16 cellular contexts compared by ENCODE assay signal in the genomic region with DNA sequence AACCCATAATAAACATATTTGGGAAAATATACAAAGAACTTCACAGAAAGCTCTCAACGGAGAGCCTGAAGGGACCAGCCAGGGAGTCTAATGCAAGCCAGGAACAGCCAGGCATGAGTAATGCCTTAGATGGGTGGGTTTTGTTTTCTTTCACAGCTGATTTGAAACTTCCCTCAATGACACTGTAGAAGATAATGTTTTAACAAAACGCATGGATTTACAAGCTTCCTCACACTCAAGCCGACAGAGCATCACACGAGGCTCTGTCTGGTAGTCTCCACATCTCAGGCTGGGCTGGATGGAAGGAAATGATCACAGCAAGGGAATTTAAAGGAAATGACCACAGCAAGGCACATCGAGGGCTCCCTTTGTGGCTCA.
A peak's percentile ranks its signal among the peaks of the same experiment; 100 is the strongest.
DNase-seq lines count a peak whose midpoint lies in the region; ATAC-seq, FAIRE-seq and TF ChIP-seq lines count a peak whose summit lies in the region.
"Had no signal": no experiment of that assay in that cellular context is flagged by ENCODE, and none has a peak within 500 bp of the region (broad histone marks: within the 10 kb centered on the region; RNA-seq: fewer than 3 reads in every experiment).

No MANE protein-coding gene starts in this region.

- no peaks in the 10 kb centered on the region for H3K36me3 ChIP-seq in BJ (ENCODE audit: control insufficient read depth, insufficient read depth, low read length)
- no peaks in the 10 kb centered on the region for H3K36me3 ChIP-seq in K562 (ENCODE audit: control insufficient read depth, insufficient read depth, low read length)
- no peaks in the 10 kb centered on the region for H3K36me3 ChIP-seq in heart left ventricle
- H3K36me3 ChIP-seq in gastrocnemius medialis, result no peaks in the 10 kb centered on the region
- H3K36me3 ChIP-seq: BE2C, ovary had no signal

- H3K4me1 ChIP-seq in K562 (replicated peaks in 1 of 2; ENCODE audit: control insufficient read depth in 2 of 2, insufficient read depth in 2 of 2, low read length in 2 of 2) (no peaks in the 10 kb centered on the region), heart left ventricle (peaks cover 0 to 17% (median 0%) of the 10 kb centered on the region in 12 donors), gastrocnemius medialis (peaks cover 23 to 28% of the 10 kb centered on the region in 2 donors)

- no peak overlapping the region for H3K9ac ChIP-seq in K562 (ENCODE audit: insufficient read depth in 1 of 2, low read depth in 2 of 2, low read length in 2 of 2)
- H3K9ac ChIP-seq: KMS-11 had no signal

- no peaks in the 10 kb centered on the region for H4K20me1 ChIP-seq in K562 (replicated peaks; ENCODE audit: control insufficient read depth, insufficient read depth, low read length)

- CTCF ChIA-PET in BJ (lab: Yijun Ruan, JAX), result interaction anchor here (0.7 to 1.8 kb wide), 4 partner anchors 13 to 97 kb away, joined by 3 to 5 read pairs (median 4); no protein-coding TSS in a partner anchor
- CTCF ChIA-PET in K562 (lab: Yijun Ruan, JAX; ENCODE audit: low intra/inter-chr PET ratio), result no interaction called here

- POLR2A ChIA-PET in BJ (lab: Charles Lee) (no interaction called here), K562 (lab: Yijun Ruan, JAX) (interaction anchor here (2.0 kb wide), 1 partner anchor 10 kb away, joined by 6 read pairs; no protein-coding TSS in a partner anchor)

- no peak for FAIRE-seq in K562 (lab: Jason Lieb, UNC)

- TF ChIP-seq EP300 in K562 (IDR thresholded peaks at IDR 0.05; ENCODE audit: low read length), result no peak

- DNase-seq in BJ (ENCODE audit: low read depth), result peak; percentile 29
- no peak for DNase-seq in K562 (ENCODE audit: extremely low read depth in 1 of 4, low spot score in 3 of 4)
- no peak for DNase-seq in heart left ventricle
- no peak for DNase-seq in sciatic nerve (ENCODE audit: low spot score)
- no peak for DNase-seq in NCI-H82 (lab: John Stamatoyannopoulos, UW)
- DNase-seq in gastrocnemius medialis, result no peak
- no peak for DNase-seq in NCI-H2227 (lab: John Stamatoyannopoulos, UW; ENCODE audit: unreplicated experiment)
- no peak for DNase-seq in cerebellar nuclear complex (lab: John Stamatoyannopoulos, UW)
- DNase-seq: activated naive CD8-positive, alpha-beta T cell treated with anti-CD3 and anti-CD28 coated beads, Interleukin-2, amount 10 ng/mL, durations not matched to agents 7 days and 5 days; BE2C; NCI-H187 treated with DMSO at 0.1 percent for 48 hours; NCI-H774; ovary; SIG-M5 had no signal

- H3K79me2 ChIP-seq in K562 (ENCODE audit: control insufficient read depth, insufficient read depth, low read length), result no peaks in the 10 kb centered on the region

- H3K9me3 ChIP-seq in K562 (replicated peaks; ENCODE audit: control insufficient read depth, insufficient read depth, low read depth, low read length), result no peaks in the 10 kb centered on the region
- H3K9me3 ChIP-seq in heart left ventricle, result no peaks in the 10 kb centered on the region
- no peaks in the 10 kb centered on the region for H3K9me3 ChIP-seq in gastrocnemius medialis
- H3K9me3 ChIP-seq: BE2C, ovary had no signal

- intact Hi-C loops in K562 (cut with micrococcal nuclease) (no loop called here), heart left ventricle (cut with DNase I) (no loop called here), sciatic nerve (cut with DNase I) (no loop called here), gastrocnemius medialis (cut with DNase I; ENCODE audit: low total_unique reads) (no loop called here)

- no TSS peak for BruUV-seq in K562 (replicated peaks; lab: Mats Ljungman, UMichigan)

- TF ChIP-seq POLR2A in K562 (conservative IDR thresholded peaks at IDR 0.05) (no peak), heart left ventricle (IDR thresholded peaks at IDR 0.05) (no peak), gastrocnemius medialis (IDR thresholded peaks at IDR 0.05) (no peak)

- H3K27ac ChIP-seq in K562 (ENCODE audit: extremely low read depth, low read depth, low read length) (no peak overlapping the region), heart left ventricle (peak overlapping the region in 6 of 12 donors; percentile 17 to 60 (median 43)), gastrocnemius medialis (no peak overlapping the region)
- H3K27ac ChIP-seq: KMS-11, VCaP had no signal

- no peak for ATAC-seq in K562
- ATAC-seq in heart left ventricle, result peak; percentile 11 to 82 (median 68)
- peak; percentile 76 for ATAC-seq in sciatic nerve
- no peak for ATAC-seq in gastrocnemius medialis

- WGBS in K562 (ENCODE audit: insufficient coverage, low coverage, missing lambda C conversion rate), result 5% methylated on average over 5 of the region's 5 CpGs
- 49 to 57% (median 52%) methylated on average over 5 of the region's 5 CpGs for WGBS in heart left ventricle, 4 donors

- peak overlapping the region; percentile 55; the same call in 1 of the 2 replicates for H3K4me2 ChIP-seq in K562 (ENCODE audit: insufficient read depth, low read length)
- H3K4me2 ChIP-seq: KMS-11 had no signal

- no peak overlapping the region for H3K4me3 ChIP-seq in BJ (ENCODE audit: low read depth, low read length)
- no peak overlapping the region for H3K4me3 ChIP-seq in K562
- no peak overlapping the region for H3K4me3 ChIP-seq in heart left ventricle
- no peak overlapping the region for H3K4me3 ChIP-seq in gastrocnemius medialis
- H3K4me3 ChIP-seq: ovary had no signal

- no peak for TF ChIP-seq RAD21 in K562 (CRISPR knock-in tag; conservative IDR thresholded peaks at IDR 0.05 in 1 of 2, IDR thresholded peaks at IDR 0.05 in 1 of 2)

- in situ Hi-C loops in K562 (cut with MboI) (no loop called here), gastrocnemius medialis (cut with MboI; ENCODE audit: low sequenced_read_pairs in 4 of 4) (no loop called here)

- H3K27me3 ChIP-seq in BJ (ENCODE audit: control insufficient read depth, insufficient read depth, low read length) (no peaks in the 10 kb centered on the region), K562 (ENCODE audit: control insufficient read depth in 2 of 2, insufficient read depth in 2 of 2, low read length in 2 of 2) (peaks cover 21 to 37% of the 10 kb centered on the region in 2 experiments), heart left ventricle (no peaks in the 10 kb centered on the region), gastrocnemius medialis (no peaks in the 10 kb centered on the region)
- H3K27me3 ChIP-seq: BE2C, ovary had no signal

- H3K9me1 ChIP-seq in K562 (ENCODE audit: control insufficient read depth, insufficient read depth, low read length), result no peaks in the 10 kb centered on the region

- peak overlapping the region; percentile 62 for H2AFZ ChIP-seq in K562 (ENCODE audit: low read depth, low read length)

- TF ChIP-seq CTCF in BJ (IDR thresholded peaks at IDR 0.05; ENCODE audit: insufficient read depth, low read depth, low read length) (no peak), K562 (IDR thresholded peaks at IDR 0.05 in 2 of 3, conservative IDR thresholded peaks at IDR 0.05 in 1 of 3; ENCODE audit: insufficient read depth in 2 of 3, low read depth in 1 of 3, low read length in 3 of 3) (no peak), heart left ventricle (IDR thresholded peaks at IDR 0.05) (no peak), gastrocnemius medialis (IDR thresholded peaks at IDR 0.05 in 4 of 5, conservative IDR thresholded peaks at IDR 0.05 in 1 of 5) (no peak)

TF ChIP-seq in K562, 482 proteins besides CTCF, POLR2A, EP300 and RAD21 (continues in another document):
- no peak for TF ChIP-seq KLF16 (IDR thresholded peaks at IDR 0.05)

Comparison
In these comparisons a context has a peak if more than half of its experiments do, and no peak if none do; other contexts are left out.
1. ATAC-seq: peak in heart left ventricle (4 of 4) and sciatic nerve (single experiment); none in K562 (single experiment) and gastrocnemius medialis (0 of 2).